8 cellular contexts compared by ENCODE assay signal in genomic region chr2:105328281-105329196, GRCh38. TPM values are rescaled to one million over a fixed set of nuclear protein-coding genes. Genes with fewer than 3 reads are reported as not detected.
DNase-seq lines count a peak whose midpoint lies in the region; ATAC-seq, FAIRE-seq and TF ChIP-seq lines count a peak whose summit lies in the region.

No MANE protein-coding gene starts in this region.

- DNase-seq in DMS79 treated with DMSO at 0.1 percent for 48 hours (lab: John Stamatoyannopoulos, UW), result peak; percentile 50
- peak; percentile 61 to 68 for DNase-seq in SHP77 (lab: John Stamatoyannopoulos, UW)
- DNase-seq in bronchial epithelial cell (ENCODE audit: low read depth), result peak; percentile 68
- DNase-seq in kidney, result peak; percentile 67
- peak; percentile 54 for DNase-seq in small intestine
- DNase-seq in cerebellar nuclear complex (lab: John Stamatoyannopoulos, UW), result no peak

- H3K27me3 ChIP-seq in bronchial epithelial cell (ENCODE audit: control insufficient read depth, insufficient read depth, low read length) (no peaks in the 10 kb centered on the region), small intestine (ENCODE audit: control insufficient read depth in 2 of 2, insufficient read depth in 2 of 2, low read length in 2 of 2) (no peaks in the 10 kb centered on the region)

- H3K9ac ChIP-seq in kidney (ENCODE audit: low read length in 2 of 2), result peak overlapping the region; percentile 26 to 63

- WGBS in small intestine, 3 donors, result 20 to 31% (median 25%) methylated on average over 16 of the region's 16 CpGs

- H3K4me1 ChIP-seq in kidney (ENCODE audit: control insufficient read depth in 1 of 2, insufficient read depth in 1 of 2, low read depth in 1 of 2, low read length in 2 of 2) (peaks cover 14 to 17% of the 10 kb centered on the region in 2 donors), small intestine (ENCODE audit: control insufficient read depth in 2 of 2, insufficient read depth in 1 of 2, low read depth in 1 of 2, low read length in 1 of 2) (no peaks in the 10 kb centered on the region)

- H3K9me3 ChIP-seq in kidney (ENCODE audit: control insufficient read depth in 1 of 2, low read length in 2 of 2) (no peaks in the 10 kb centered on the region), small intestine (ENCODE audit: control insufficient read depth, low read depth) (no peaks in the 10 kb centered on the region)

- FAIRE-seq in bronchial epithelial cell (lab: Jason Lieb, UNC), result no peak
- no peak for FAIRE-seq in kidney (lab: Jason Lieb, UNC)
- no peak for FAIRE-seq in small intestine (lab: Jason Lieb, UNC)

- TF ChIP-seq CTCF in bronchial epithelial cell (IDR thresholded peaks at IDR 0.05; ENCODE audit: insufficient read depth, low read length, severe bottlenecking), result no peak
- no peak for TF ChIP-seq CTCF in kidney (IDR thresholded peaks at IDR 0.05; ENCODE audit: borderline replicate concordance, extremely low read depth, insufficient read depth)

- peak overlapping the region; percentile 63 for H3K4me3 ChIP-seq in bronchial epithelial cell (ENCODE audit: low read depth, low read length)
- peak overlapping the region; percentile 77 to 80 for H3K4me3 ChIP-seq in kidney (ENCODE audit: low read length in 2 of 2)
- peak overlapping the region; percentile 70 to 79 for H3K4me3 ChIP-seq in small intestine (ENCODE audit: low read depth in 1 of 2, low read length in 2 of 2)

- H3K36me3 ChIP-seq in bronchial epithelial cell (ENCODE audit: control insufficient read depth, insufficient read depth, low read length) (peaks cover 2% of the 10 kb centered on the region), kidney (ENCODE audit: control insufficient read depth in 1 of 2, insufficient read depth in 2 of 2, low read length in 2 of 2) (peaks cover 0 to 3% of the 10 kb centered on the region in 2 donors), small intestine (ENCODE audit: control insufficient read depth in 2 of 2, insufficient read depth in 2 of 2, low read length in 2 of 2) (no peaks in the 10 kb centered on the region)

- H3K27ac ChIP-seq in kidney (ENCODE audit: low read depth in 2 of 2, low read length in 2 of 2) (peak overlapping the region; percentile 68 to 70), small intestine (ENCODE audit: low read depth in 1 of 2, low read length in 1 of 2) (peak overlapping the region; percentile 36 to 76)

- intact Hi-C loops in kidney (cut with DNase I), result no loop called here

- peak; percentile 37 for ATAC-seq in HG02981 (IDR thresholded peaks at IDR 0.05; ENCODE audit: unreplicated experiment)
- ATAC-seq in GM21515 (IDR thresholded peaks at IDR 0.05; ENCODE audit: unreplicated experiment), result no peak

RNA-seq across cellular contexts. Expression of gene TGFBRAP1, which starts 1.0 kb away (rescaled TPM):
- 10.8 and 13.7 TPM in 2 replicates for total RNA-seq in bronchial epithelial cell
- 25.8 TPM for total RNA-seq in kidney
- polyA plus RNA-seq in kidney (ENCODE audit: insufficient read depth, low read depth, low replicate concordance), result 6.7 TPM
- 1 to 10 TPM; 6.0 to 8.2 (median 7.3) TPM for polyA plus RNA-seq in small intestine

RNA-seq across cellular contexts. Expression of gene C2orf49, which starts 8.8 kb away (rescaled TPM):
- 25.6 and 28.2 TPM in 2 replicates for total RNA-seq in bronchial epithelial cell
- 15.0 TPM for total RNA-seq in kidney
- 6.8 TPM for polyA plus RNA-seq in kidney (ENCODE audit: insufficient read depth, low read depth, low replicate concordance)
- polyA plus RNA-seq in small intestine, result 1 to 10 TPM; 6.9 to 8.2 (median 8.1) TPM

Comparison
In these comparisons a context has a peak if more than half of its experiments do, and no peak if none do; other contexts are left out.
1. DNase-seq: peak in DMS79 treated with DMSO at 0.1 percent for 48 hours (single experiment), SHP77 (2 of 2), bronchial epithelial cell (single experiment), kidney (single experiment) and small intestine (single experiment); none in cerebellar nuclear complex (0 of 2).
2. Peak in every context shown above with its lines, with median percentiles within 50 percentile points of each other: H3K4me3 ChIP-seq.